In the genomic region with DNA sequence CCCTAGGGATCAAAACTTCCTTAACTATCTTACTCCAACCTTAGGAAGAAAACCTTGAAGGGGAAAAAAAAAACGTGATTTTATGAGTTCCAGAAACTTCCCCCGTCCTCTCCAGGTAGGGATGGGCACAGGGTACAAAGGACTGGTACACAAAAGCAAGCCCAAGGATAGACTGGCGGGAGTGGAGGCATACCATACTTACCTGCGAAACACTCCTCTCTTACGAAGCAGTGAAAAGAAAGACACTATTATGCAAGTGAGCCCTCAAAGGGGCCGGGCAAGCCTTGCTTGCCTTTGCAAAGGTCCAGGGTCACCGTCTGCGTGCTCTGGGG, we compare ENCODE assay signal across 8 cellular contexts. TPM values are rescaled to one million over a fixed set of nuclear protein-coding genes. Genes with fewer than 3 reads are reported as not detected.
A peak's percentile ranks its signal among the peaks of the same experiment; 100 is the strongest.
DNase-seq lines count a peak whose midpoint lies in the region; ATAC-seq and TF ChIP-seq lines count a peak whose summit lies in the region.

No MANE protein-coding gene starts in this region.

- no peaks in the 10 kb centered on the region for H4K20me1 ChIP-seq in MM.1S (ENCODE audit: insufficient read depth, low read length)

- H3F3A ChIP-seq in MM.1S (ENCODE audit: insufficient read depth, low read length) = no peaks in the 10 kb centered on the region

- H3K36me3 ChIP-seq in upper lobe of left lung (no peaks in the 10 kb centered on the region), MM.1S (replicated peaks; ENCODE audit: insufficient read depth, low read length) (no peaks in the 10 kb centered on the region)

- H3K9ac ChIP-seq in MM.1S (ENCODE audit: low read length) = no peak overlapping the region

- no peak for TF ChIP-seq CTCF in choroid plexus epithelial cell (conservative IDR thresholded peaks at IDR 0.05; ENCODE audit: low read depth, low read length)
- no peak for TF ChIP-seq CTCF in upper lobe of left lung (IDR thresholded peaks at IDR 0.05)
- TF ChIP-seq CTCF in MM.1S (IDR thresholded peaks at IDR 0.05; ENCODE audit: low read length) = no peak

- no peaks in the 10 kb centered on the region for H3K9me3 ChIP-seq in upper lobe of left lung
- H3K9me3 ChIP-seq in MM.1S (replicated peaks; ENCODE audit: insufficient read depth, low read length) = no peaks in the 10 kb centered on the region

- POLR2A ChIA-PET in activated CD4-positive, alpha-beta memory T cell treated with anti-CD3 and anti-CD28 coated beads for 36 hours (lab: Charles Lee) = no interaction called here
- POLR2A ChIA-PET in activated CD4-positive, alpha-beta memory T cell treated with anti-CD3 and anti-CD28 coated beads, Interleukin-2, amount 10 ng/mL, durations not matched to agents 7 days and 5 days (lab: Charles Lee) = no interaction called here

- H3K27me3 ChIP-seq in upper lobe of left lung = no peaks in the 10 kb centered on the region
- H3K27me3 ChIP-seq in MM.1S (replicated peaks; ENCODE audit: insufficient read depth, low read length) = peaks cover 55% of the 10 kb centered on the region

- peak overlapping the region; percentile 80 for H3K4me3 Mint-ChIP-seq in activated CD4-positive, alpha-beta memory T cell treated with anti-CD3 and anti-CD28 coated beads for 36 hours
- no peak overlapping the region for H3K4me3 Mint-ChIP-seq in activated CD4-positive, alpha-beta memory T cell treated with anti-CD3 and anti-CD28 coated beads, Interleukin-2, amount 10 ng/mL, durations not matched to agents 7 days and 5 days
- peak overlapping the region; percentile 85 for H3K4me3 Mint-ChIP-seq in memory B cell

- no peaks in the 10 kb centered on the region for H3K9me2 ChIP-seq in MM.1S (replicated peaks; ENCODE audit: insufficient read depth, low read length)

- WGBS in upper lobe of left lung, 2 donors = 47 to 52% methylated on average over 8 of the region's 8 CpGs

- H3K4me2 ChIP-seq in MM.1S (ENCODE audit: low read depth, low read length) = no peak overlapping the region

- ATAC-seq in memory B cell (ENCODE audit: low read depth) (no peak), upper lobe of left lung (ENCODE audit: low FRiP score in 2 of 2) (peak in 1 of 2 donors; percentile 42), GM21825 (IDR thresholded peaks at IDR 0.05; ENCODE audit: unreplicated experiment) (no peak)

- H3K4me3 ChIP-seq in choroid plexus epithelial cell (ENCODE audit: low read depth, low read length) = peak overlapping the region; percentile 70
- H3K4me3 ChIP-seq in upper lobe of left lung = peak overlapping the region; percentile 42 to 60 (median 54)
- no peak overlapping the region for H3K4me3 ChIP-seq in MM.1S (ENCODE audit: low read length)

- H3K27ac ChIP-seq in upper lobe of left lung (peak overlapping the region; percentile 40 to 69 (median 54)), MM.1S (ENCODE audit: low read length) (no peak overlapping the region)

- CTCF ChIA-PET in activated CD4-positive, alpha-beta memory T cell treated with anti-CD3 and anti-CD28 coated beads for 36 hours (lab: Charles Lee) = interaction anchor here (1.1 to 1.2 kb wide), 2 partner anchors 21 to 120 kb away, joined by 3 read pairs; no protein-coding TSS in a partner anchor
- CTCF ChIA-PET in activated CD4-positive, alpha-beta memory T cell treated with anti-CD3 and anti-CD28 coated beads, Interleukin-2, amount 10 ng/mL, durations not matched to agents 7 days and 5 days (lab: Charles Lee) = interaction anchor here (2.5 kb wide), 1 partner anchor 21 kb away, joined by 9 read pairs; no protein-coding TSS in a partner anchor

- H3K27ac Mint-ChIP-seq in activated CD4-positive, alpha-beta memory T cell treated with anti-CD3 and anti-CD28 coated beads for 36 hours = no peak overlapping the region
- H3K27ac Mint-ChIP-seq in activated CD4-positive, alpha-beta memory T cell treated with anti-CD3 and anti-CD28 coated beads, Interleukin-2, amount 10 ng/mL, durations not matched to agents 7 days and 5 days = no peak overlapping the region
- H3K27ac Mint-ChIP-seq in memory B cell = no peak overlapping the region

- intact Hi-C loops in activated CD4-positive, alpha-beta memory T cell treated with anti-CD3 and anti-CD28 coated beads for 36 hours (cut with micrococcal nuclease) = loop anchor here (2.0 kb wide), 1 partner anchor 123 kb away; no protein-coding TSS in a partner anchor

- H3K4me1 Mint-ChIP-seq in activated CD4-positive, alpha-beta memory T cell treated with anti-CD3 and anti-CD28 coated beads for 36 hours (ENCODE audit: low read depth) = peaks cover 8% of the 10 kb centered on the region
- H3K4me1 Mint-ChIP-seq in activated CD4-positive, alpha-beta memory T cell treated with anti-CD3 and anti-CD28 coated beads, Interleukin-2, amount 10 ng/mL, durations not matched to agents 7 days and 5 days = peaks cover 3% of the 10 kb centered on the region
- peaks cover 6% of the 10 kb centered on the region for H3K4me1 Mint-ChIP-seq in memory B cell

- no peak for TF ChIP-seq POLR2A in upper lobe of left lung (IDR thresholded peaks at IDR 0.05)

- H3K9me3 Mint-ChIP-seq in activated CD4-positive, alpha-beta memory T cell treated with anti-CD3 and anti-CD28 coated beads for 36 hours = no peaks in the 10 kb centered on the region
- no peaks in the 10 kb centered on the region for H3K9me3 Mint-ChIP-seq in activated CD4-positive, alpha-beta memory T cell treated with anti-CD3 and anti-CD28 coated beads, Interleukin-2, amount 10 ng/mL, durations not matched to agents 7 days and 5 days
- no peaks in the 10 kb centered on the region for H3K9me3 Mint-ChIP-seq in memory B cell

- no peaks in the 10 kb centered on the region for H3K36me3 Mint-ChIP-seq in activated CD4-positive, alpha-beta memory T cell treated with anti-CD3 and anti-CD28 coated beads for 36 hours
- no peaks in the 10 kb centered on the region for H3K36me3 Mint-ChIP-seq in activated CD4-positive, alpha-beta memory T cell treated with anti-CD3 and anti-CD28 coated beads, Interleukin-2, amount 10 ng/mL, durations not matched to agents 7 days and 5 days (ENCODE audit: low read depth)
- H3K36me3 Mint-ChIP-seq in memory B cell = no peaks in the 10 kb centered on the region

- H3K79me2 ChIP-seq in MM.1S (ENCODE audit: low read length) = no peaks in the 10 kb centered on the region

- H2AFZ ChIP-seq in MM.1S (ENCODE audit: low read length) = no peak overlapping the region

- TF ChIP-seq EP300 in upper lobe of left lung (IDR thresholded peaks at IDR 0.05) = no peak

- no peak for DNase-seq in activated CD4-positive, alpha-beta memory T cell treated with anti-CD3 and anti-CD28 coated beads for 36 hours
- no peak for DNase-seq in activated CD4-positive, alpha-beta memory T cell treated with anti-CD3 and anti-CD28 coated beads, Interleukin-2, amount 10 ng/mL, durations not matched to agents 7 days and 5 days
- DNase-seq in choroid plexus epithelial cell (ENCODE audit: low read depth) (no peak), memory B cell (ENCODE audit: low spot score in 2 of 2) (no peak), upper lobe of left lung (no peak), MM.1S (no peak), NK-92 (lab: John Stamatoyannopoulos, UW; ENCODE audit: unreplicated experiment) (no peak)

- no peaks in the 10 kb centered on the region for H3K4me1 ChIP-seq in upper lobe of left lung
- H3K4me1 ChIP-seq in MM.1S (ENCODE audit: low read length) = no peaks in the 10 kb centered on the region

- peaks cover 2% of the 10 kb centered on the region for H3K27me3 Mint-ChIP-seq in activated CD4-positive, alpha-beta memory T cell treated with anti-CD3 and anti-CD28 coated beads for 36 hours
- peaks cover 28% of the 10 kb centered on the region for H3K27me3 Mint-ChIP-seq in activated CD4-positive, alpha-beta memory T cell treated with anti-CD3 and anti-CD28 coated beads, Interleukin-2, amount 10 ng/mL, durations not matched to agents 7 days and 5 days
- peaks cover 8% of the 10 kb centered on the region for H3K27me3 Mint-ChIP-seq in memory B cell

RNA-seq across cellular contexts. Expression of a gene that starts 0.7 kb away (rescaled TPM):
- under 1 TPM in 1 of 2 experiments, not detected in 1; 0.19 TPM for total RNA-seq in activated CD4-positive, alpha-beta memory T cell treated with anti-CD3 and anti-CD28 coated beads for 36 hours
- not detected for total RNA-seq in activated CD4-positive, alpha-beta memory T cell treated with anti-CD3 and anti-CD28 coated beads, Interleukin-2, amount 10 ng/mL, durations not matched to agents 7 days and 5 days
- total RNA-seq in upper lobe of left lung = 10 to 100 TPM in 5 of 6 donors, 1 to 10 TPM in 1; 9.8 to 22.6 (median 17.1) TPM

RNA-seq across cellular contexts. Expression of a gene that starts 8.0 kb away (rescaled TPM):
- total RNA-seq in activated CD4-positive, alpha-beta memory T cell treated with anti-CD3 and anti-CD28 coated beads for 36 hours = not detected
- not detected for total RNA-seq in activated CD4-positive, alpha-beta memory T cell treated with anti-CD3 and anti-CD28 coated beads, Interleukin-2, amount 10 ng/mL, durations not matched to agents 7 days and 5 days
- 10 to 100 TPM; 14.6 to 39.8 (median 23.4) TPM for total RNA-seq in upper lobe of left lung

RNA-seq across cellular contexts. Expression of a gene that starts 51.2 kb away (rescaled TPM):
- total RNA-seq in activated CD4-positive, alpha-beta memory T cell treated with anti-CD3 and anti-CD28 coated beads for 36 hours = not detected
- not detected for total RNA-seq in activated CD4-positive, alpha-beta memory T cell treated with anti-CD3 and anti-CD28 coated beads, Interleukin-2, amount 10 ng/mL, durations not matched to agents 7 days and 5 days
- total RNA-seq in upper lobe of left lung = not detected

Comparison
In these comparisons a context has a peak if more than half of its experiments do, and no peak if none do; other contexts are left out.
1. RNA of a gene that starts 0.7 kb away (total RNA-seq): 9.8 to 22.6 TPM in upper lobe of left lung; 0.19 TPM in activated CD4-positive, alpha-beta memory T cell treated with anti-CD3 and anti-CD28 coated beads for 36 hours and not detected in activated CD4-positive, alpha-beta memory T cell treated with anti-CD3 and anti-CD28 coated beads, Interleukin-2, amount 10 ng/mL, durations not matched to agents 7 days and 5 days; every median in the first group is over 4 times any median in the second.
2. RNA of a gene that starts 8.0 kb away (total RNA-seq): 14.6 to 39.8 TPM in upper lobe of left lung; not detected in activated CD4-positive, alpha-beta memory T cell treated with anti-CD3 and anti-CD28 coated beads for 36 hours and not detected in activated CD4-positive, alpha-beta memory T cell treated with anti-CD3 and anti-CD28 coated beads, Interleukin-2, amount 10 ng/mL, durations not matched to agents 7 days and 5 days; every median in the first group is over 10 times any median in the second.